Comparison of ENCODE assay signal across 8 cellular contexts in the genomic region with DNA sequence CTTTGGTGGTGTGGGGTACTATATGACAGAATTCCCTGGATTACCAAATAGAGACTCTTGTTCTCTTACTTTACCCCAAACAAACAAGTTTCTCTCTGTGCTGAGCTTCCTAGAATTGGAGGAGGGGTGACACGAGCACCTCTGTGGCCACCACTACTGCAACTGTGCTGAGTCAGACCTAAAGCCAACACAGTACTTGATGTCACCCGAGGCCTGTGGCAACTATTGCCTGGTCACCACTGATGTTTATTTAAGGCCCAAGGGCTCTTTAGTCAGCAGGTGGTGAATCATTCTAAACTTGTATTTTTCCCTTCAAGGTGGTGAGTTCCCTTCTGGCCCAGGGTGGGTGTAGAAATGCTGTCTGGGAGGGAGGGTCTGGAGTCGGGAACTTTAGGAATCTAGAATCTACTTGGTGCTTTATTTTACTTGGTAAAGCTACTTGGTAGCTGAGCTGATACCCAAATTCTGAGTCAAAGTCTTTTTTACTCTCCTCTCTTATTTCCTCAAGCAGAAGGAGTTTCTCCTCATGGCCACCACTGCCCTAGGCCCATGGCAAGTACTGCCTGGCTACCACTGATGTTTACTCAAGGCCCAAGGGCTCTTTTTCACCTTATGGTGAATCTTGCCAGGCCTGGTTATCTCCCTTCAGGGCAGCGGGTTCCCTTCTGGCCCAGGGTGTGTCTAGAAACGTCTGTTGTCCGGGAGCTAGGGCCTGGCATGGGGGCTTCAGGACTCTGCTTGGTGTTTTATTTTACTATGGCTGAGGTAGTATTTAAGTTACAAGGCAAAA. TPM values are rescaled to one million over a fixed set of nuclear protein-coding genes. Genes with fewer than 3 reads are reported as not detected.
DNase-seq lines count a peak whose midpoint lies in the region; ATAC-seq and TF ChIP-seq lines count a peak whose summit lies in the region.

No MANE protein-coding gene starts in this region.

- DNase-seq in body of pancreas (peak; percentile 70 to 87 (median 77)), OCI-M2 (lab: John Stamatoyannopoulos, UW; ENCODE audit: unreplicated experiment) (no peak)
- DNase-seq in activated CD4-positive, CD25-positive, alpha-beta regulatory T cell treated with anti-CD3 and anti-CD28 coated beads, Interleukin-2, amount 50 U/mL, for 72 hours = no peak
- DNase-seq in activated T-helper 1 cell treated with anti-CD3 and anti-CD28 coated beads, Interleukin-12 subunit alpha, Interleukin-12 subunit beta, Interleukin-2, Interleukin-4 antibody, amounts not matched to agents 30 ng/mL and 10 ng/mL and 1 ng/mL, durations not matched to agents 14 hours and 24 hours and 36 hours (ENCODE audit: low spot score) = no peak
- DNase-seq in activated CD4-positive, alpha-beta T cell treated with anti-CD3 and anti-CD28 coated beads, Interleukin-2, amount 50 U/mL, for 1 hour = no peak

- H3K4me3 ChIP-seq in body of pancreas (no peak overlapping the region), muscle layer of colon (ENCODE audit: low read depth in 1 of 2, low read length in 2 of 2) (peak overlapping the region; percentile 0 to 1)

- H3K9me3 ChIP-seq in body of pancreas (no peaks in the 10 kb centered on the region), muscle layer of colon (ENCODE audit: low read length) (no peaks in the 10 kb centered on the region)

- ATAC-seq in GM18517 (IDR thresholded peaks at IDR 0.05; ENCODE audit: unreplicated experiment) = peak; percentile 77
- ATAC-seq in HG03432 (IDR thresholded peaks at IDR 0.05; ENCODE audit: unreplicated experiment) = peak; percentile 99
- peak; percentile 98 for ATAC-seq in body of pancreas

- no peaks in the 10 kb centered on the region for H3K9me3 Mint-ChIP-seq in activated T-helper 1 cell treated with anti-CD3 and anti-CD28 coated beads, Interleukin-12 subunit alpha, Interleukin-12 subunit beta, Interleukin-2, Interleukin-4 antibody, amounts not matched to agents 30 ng/mL and 10 ng/mL and 1 ng/mL, durations not matched to agents 14 hours and 24 hours and 36 hours

- H3K4me1 ChIP-seq in body of pancreas = peaks cover 23% of the 10 kb centered on the region
- H3K4me1 ChIP-seq in muscle layer of colon (ENCODE audit: insufficient read depth, low read length) = peaks cover 52% of the 10 kb centered on the region

- whole genome bisulfite sequencing in body of pancreas, 2 donors = 52 to 58% methylated on average over 5 to 6 of the region's 6 CpGs

- no peaks in the 10 kb centered on the region for H3K27me3 ChIP-seq in body of pancreas
- H3K27me3 ChIP-seq in muscle layer of colon (ENCODE audit: control insufficient read depth in 1 of 2, insufficient read depth in 2 of 2, low read length in 2 of 2) = no peaks in the 10 kb centered on the region

- peak in 1 of 3 donors; percentile 7 for TF ChIP-seq POLR2A in body of pancreas (IDR thresholded peaks at IDR 0.05)

- no peaks in the 10 kb centered on the region for H3K36me3 Mint-ChIP-seq in activated T-helper 1 cell treated with anti-CD3 and anti-CD28 coated beads, Interleukin-12 subunit alpha, Interleukin-12 subunit beta, Interleukin-2, Interleukin-4 antibody, amounts not matched to agents 30 ng/mL and 10 ng/mL and 1 ng/mL, durations not matched to agents 14 hours and 24 hours and 36 hours (ENCODE audit: low read depth)

- no peaks in the 10 kb centered on the region for H3K36me3 ChIP-seq in body of pancreas (replicated peaks in 1 of 2; ENCODE audit: insufficient read depth in 1 of 2, low read depth in 2 of 2)
- no peaks in the 10 kb centered on the region for H3K36me3 ChIP-seq in muscle layer of colon (ENCODE audit: insufficient read depth, low read length)

- H3K27ac Mint-ChIP-seq in activated T-helper 1 cell treated with anti-CD3 and anti-CD28 coated beads, Interleukin-12 subunit alpha, Interleukin-12 subunit beta, Interleukin-2, Interleukin-4 antibody, amounts not matched to agents 30 ng/mL and 10 ng/mL and 1 ng/mL, durations not matched to agents 14 hours and 24 hours and 36 hours = no peak overlapping the region

- H3K9ac ChIP-seq in muscle layer of colon (ENCODE audit: low read length) = no peak overlapping the region

- H3K27ac ChIP-seq in body of pancreas (peak overlapping the region; percentile 74 to 85 (median 81)), muscle layer of colon (ENCODE audit: low read depth, low read length) (peak overlapping the region; percentile 79)

- H3K4me3 Mint-ChIP-seq in activated T-helper 1 cell treated with anti-CD3 and anti-CD28 coated beads, Interleukin-12 subunit alpha, Interleukin-12 subunit beta, Interleukin-2, Interleukin-4 antibody, amounts not matched to agents 30 ng/mL and 10 ng/mL and 1 ng/mL, durations not matched to agents 14 hours and 24 hours and 36 hours = no peak overlapping the region

- no peaks in the 10 kb centered on the region for H3K4me1 Mint-ChIP-seq in activated T-helper 1 cell treated with anti-CD3 and anti-CD28 coated beads, Interleukin-12 subunit alpha, Interleukin-12 subunit beta, Interleukin-2, Interleukin-4 antibody, amounts not matched to agents 30 ng/mL and 10 ng/mL and 1 ng/mL, durations not matched to agents 14 hours and 24 hours and 36 hours (ENCODE audit: low read depth)

- intact Hi-C loops in body of pancreas (cut with DNase I) = no loop called here
- intact Hi-C loops in activated T-helper 1 cell treated with anti-CD3 and anti-CD28 coated beads, Interleukin-12 subunit alpha, Interleukin-12 subunit beta, Interleukin-2, Interleukin-4 antibody, amounts not matched to agents 30 ng/mL and 10 ng/mL and 1 ng/mL, durations not matched to agents 14 hours and 24 hours and 36 hours (cut with micrococcal nuclease) = no loop called here

- H3K27me3 Mint-ChIP-seq in activated T-helper 1 cell treated with anti-CD3 and anti-CD28 coated beads, Interleukin-12 subunit alpha, Interleukin-12 subunit beta, Interleukin-2, Interleukin-4 antibody, amounts not matched to agents 30 ng/mL and 10 ng/mL and 1 ng/mL, durations not matched to agents 14 hours and 24 hours and 36 hours (ENCODE audit: insufficient read depth) = no peaks in the 10 kb centered on the region

- TF ChIP-seq CTCF in body of pancreas (IDR thresholded peaks at IDR 0.05) = no peak

RNA-seq across cellular contexts. Expression of a gene that starts 9.8 kb away (rescaled TPM):
- 10 to 100 TPM; 12.2 to 20.2 TPM for total RNA-seq in body of pancreas
- not detected in 2 replicates for total RNA-seq in activated T-helper 1 cell treated with anti-CD3 and anti-CD28 coated beads, Interleukin-12 subunit alpha, Interleukin-12 subunit beta, Interleukin-2, Interleukin-4 antibody, amounts not matched to agents 30 ng/mL and 10 ng/mL and 1 ng/mL, durations not matched to agents 14 hours and 24 hours and 36 hours

Comparison
In these comparisons a context has a peak if more than half of its experiments do, and no peak if none do; other contexts are left out.
1. DNase-seq: peak in body of pancreas (4 of 4); none in activated CD4-positive, CD25-positive, alpha-beta regulatory T cell treated with anti-CD3 and anti-CD28 coated beads, Interleukin-2, amount 50 U/mL, for 72 hours (single experiment), OCI-M2 (single experiment), activated T-helper 1 cell treated with anti-CD3 and anti-CD28 coated beads, Interleukin-12 subunit alpha, Interleukin-12 subunit beta, Interleukin-2, Interleukin-4 antibody, amounts not matched to agents 30 ng/mL and 10 ng/mL and 1 ng/mL, durations not matched to agents 14 hours and 24 hours and 36 hours (single experiment) and activated CD4-positive, alpha-beta T cell treated with anti-CD3 and anti-CD28 coated beads, Interleukin-2, amount 50 U/mL, for 1 hour (single experiment).
2. H3K4me3 ChIP-seq: peak in muscle layer of colon (2 of 2); none in body of pancreas (0 of 2).
3. RNA of a gene that starts 9.8 kb away (total RNA-seq): 12.2 to 20.2 TPM in body of pancreas; not detected in activated T-helper 1 cell treated with anti-CD3 and anti-CD28 coated beads, Interleukin-12 subunit alpha, Interleukin-12 subunit beta, Interleukin-2, Interleukin-4 antibody, amounts not matched to agents 30 ng/mL and 10 ng/mL and 1 ng/mL, durations not matched to agents 14 hours and 24 hours and 36 hours; every median in the first group is over 10 times any median in the second.
4. Peak in every context shown above with its lines, with median percentiles within 50 percentile points of each other: ATAC-seq.